ENCODE assay signal across 8 cellular contexts in genomic region chr15:59917504-59918157, GRCh38.
A peak's percentile ranks its signal among the peaks of the same experiment; 100 is the strongest.
DNase-seq lines count a peak whose midpoint lies in the region; ATAC-seq and TF ChIP-seq lines count a peak whose summit lies in the region.

No MANE protein-coding gene starts in this region.

- H3K36me3 ChIP-seq in BE2C = no peaks in the 10 kb centered on the region
- H3K36me3 ChIP-seq in upper lobe of left lung = no peaks in the 10 kb centered on the region

- H3K27me3 ChIP-seq in BE2C (peaks cover 35% of the 10 kb centered on the region), upper lobe of left lung (no peaks in the 10 kb centered on the region)

- TF ChIP-seq EP300 in upper lobe of left lung (IDR thresholded peaks at IDR 0.05) = no peak

- DNase-seq in BE2C (peak; percentile 68), GM19238 (ENCODE audit: insufficient read length, low spot score) (peak; percentile 50), NCI-H82 treated with DMSO at 0.1 percent for 48 hours (lab: John Stamatoyannopoulos, UW; ENCODE audit: unreplicated experiment) (peak; percentile 70), epithelial cell of esophagus (ENCODE audit: low read depth) (peak; percentile 81), neural crest cell (ENCODE audit: low read depth, low spot score) (peak; percentile 57), upper lobe of left lung (peak in 1 of 2 donors; percentile 58)
- peak; percentile 83 for DNase-seq in activated CD8-positive, alpha-beta memory T cell treated with anti-CD3 and anti-CD28 coated beads for 24 hours

- H3K27ac ChIP-seq in upper lobe of left lung = no peak overlapping the region

- H3K4me3 ChIP-seq in BE2C (ENCODE audit: low read depth, low read length) = no peak overlapping the region
- H3K4me3 ChIP-seq in epithelial cell of esophagus (ENCODE audit: low read length) = no peak overlapping the region
- H3K4me3 ChIP-seq in upper lobe of left lung = no peak overlapping the region

- H3K27me3 Mint-ChIP-seq in neural crest cell (ENCODE audit: low read depth) = peaks cover 3% of the 10 kb centered on the region

- H3K9me3 Mint-ChIP-seq in neural crest cell = no peaks in the 10 kb centered on the region

- no peaks in the 10 kb centered on the region for H3K36me3 Mint-ChIP-seq in neural crest cell (ENCODE audit: low read depth)

- no peak overlapping the region for H3K27ac Mint-ChIP-seq in neural crest cell (ENCODE audit: unreplicated experiment)

- TF ChIP-seq POLR2A in upper lobe of left lung (IDR thresholded peaks at IDR 0.05) = no peak

- H3K4me3 Mint-ChIP-seq in neural crest cell = no peak overlapping the region

- no peaks in the 10 kb centered on the region for H3K4me1 ChIP-seq in BE2C
- H3K4me1 ChIP-seq in upper lobe of left lung = no peaks in the 10 kb centered on the region

- no peaks in the 10 kb centered on the region for H3K9me3 ChIP-seq in BE2C
- H3K9me3 ChIP-seq in upper lobe of left lung = no peaks in the 10 kb centered on the region

- TF ChIP-seq CTCF in BE2C (IDR thresholded peaks at IDR 0.05; ENCODE audit: low read depth, low read length) = peak; percentile 72
- peak; percentile 79 for TF ChIP-seq CTCF in epithelial cell of esophagus (IDR thresholded peaks at IDR 0.05; ENCODE audit: insufficient read depth, low read depth, low read length, missing control alignments)
- peak; percentile 71 for TF ChIP-seq CTCF in neural crest cell (conservative IDR thresholded peaks at IDR 0.05)
- peak; percentile 17 to 61 (median 44) for TF ChIP-seq CTCF in upper lobe of left lung (IDR thresholded peaks at IDR 0.05)

- peak; percentile 52 for ATAC-seq in HG03469 (IDR thresholded peaks at IDR 0.05; ENCODE audit: unreplicated experiment)
- ATAC-seq in upper lobe of left lung (ENCODE audit: low FRiP score in 2 of 2) = peak; percentile 62 to 88

- 38 to 39% methylated on average over 10 of the region's 10 CpGs for WGBS in upper lobe of left lung, 2 donors

- H3K4me1 Mint-ChIP-seq in neural crest cell = peaks cover 9% of the 10 kb centered on the region
